ENCODE assay signal across 1 cellular context in the genomic region with DNA sequence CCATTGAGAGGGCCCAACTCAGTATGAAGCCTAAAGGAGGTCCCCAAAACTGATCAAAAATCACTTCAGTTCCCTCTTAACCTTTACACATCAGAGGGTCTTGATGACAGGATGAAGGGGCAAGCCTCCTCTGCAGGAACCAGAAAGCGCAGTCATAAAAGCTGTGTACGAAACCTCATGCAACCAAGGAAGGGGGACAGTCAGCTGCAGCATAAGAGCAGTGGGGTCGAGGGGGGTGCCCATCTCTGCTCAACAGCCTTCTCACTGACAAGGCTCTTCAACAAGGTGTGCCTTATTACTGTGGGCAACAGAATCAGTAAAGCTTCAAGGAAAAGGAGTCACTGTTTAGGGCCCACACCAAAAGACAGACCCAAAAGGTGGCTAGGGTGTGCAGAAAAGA.
A peak's percentile ranks its signal among the peaks of the same experiment; 100 is the strongest.
TF ChIP-seq lines count a peak whose summit lies in the region.

No MANE protein-coding gene starts in this region.

TF ChIP-seq in HEK293, 187 proteins besides CTCF, POLR2A, EP300 and RAD21:
- TF ChIP-seq ZNF341 (tag by site-specific recombination; IDR thresholded peaks at IDR 0.05; ENCODE audit: low read depth) (peak; percentile 73), TRIM28 (IDR thresholded peaks at IDR 0.05; ENCODE audit: borderline replicate concordance, low read length) (no peak)
